ENCODE assay signal across 8 cellular contexts in genomic region chr19:572140-572890, GRCh38. TPM values are rescaled to one million over a fixed set of nuclear protein-coding genes. Genes with fewer than 3 reads are reported as not detected.
A peak's percentile ranks its signal among the peaks of the same experiment; 100 is the strongest.
DNase-seq lines count a peak whose midpoint lies in the region; ATAC-seq and TF ChIP-seq lines count a peak whose summit lies in the region.

BSG (plus strand) TSS chr19:572596; CDS start chr19:572635, 39 bp downstream.

- peaks cover 46% of the 10 kb centered on the region for H3K79me2 ChIP-seq in KMS-11 (ENCODE audit: insufficient read depth, low read depth)

- no peaks in the 10 kb centered on the region for H4K20me1 ChIP-seq in KMS-11 (ENCODE audit: insufficient read depth)

- H3K9ac ChIP-seq in KMS-11, result peak within 1 kb of the TSS; percentile 83

- DNase-seq in DMS153 treated with DMSO at 0.1 percent for 48 hours (lab: John Stamatoyannopoulos, UW; ENCODE audit: unreplicated experiment) (peak; percentile 61), Peyer's patch (peak; percentile 97 to 99 (median 99))
- peak; percentile 97 to 98 for DNase-seq in activated T-cell treated with anti-CD3 and anti-CD28 coated beads, Interleukin-2, amount 50 U/mL, for 48 hours
- peak; percentile 97 to 99 for DNase-seq in stimulated activated CD8-positive, alpha-beta memory T cell treated with anti-CD3 and anti-CD28 coated beads, Interleukin-7, amount 100 ng/mL, for 4 hours (ENCODE audit: low read depth in 2 of 2)

- ATAC-seq in GM21737 (IDR thresholded peaks at IDR 0.05; ENCODE audit: unreplicated experiment) (peak; percentile 65), esophagus mucosa (peak; percentile 87)

- H3K36me3 ChIP-seq in KMS-11 (ENCODE audit: insufficient read depth) (no peaks in the 10 kb centered on the region), Peyer's patch (no peaks in the 10 kb centered on the region), muscle layer of duodenum (ENCODE audit: control insufficient read depth in 1 of 2, insufficient read depth in 2 of 2, low read length in 2 of 2) (no peaks in the 10 kb centered on the region)

- no peaks in the 10 kb centered on the region for H3K27me3 ChIP-seq in KMS-11 (ENCODE audit: insufficient read depth, low read depth)
- H3K27me3 ChIP-seq in Peyer's patch, result no peaks in the 10 kb centered on the region
- H3K27me3 ChIP-seq in muscle layer of duodenum (ENCODE audit: low read depth, low read length), result no peaks in the 10 kb centered on the region

- H3K4me1 ChIP-seq in KMS-11 (ENCODE audit: low read depth, poor library complexity, severe bottlenecking) (peaks cover 11% of the 10 kb centered on the region), Peyer's patch (peaks cover 3 to 42% (median 19%) of the 10 kb centered on the region in 4 donors), muscle layer of duodenum (ENCODE audit: control insufficient read depth in 1 of 2, insufficient read depth in 2 of 2, low read length in 2 of 2) (peaks cover 10 to 33% of the 10 kb centered on the region in 2 donors)

- peak within 1 kb of the TSS; percentile 70; the same call in 1 of the 2 replicates for H2AFZ ChIP-seq in KMS-11 (ENCODE audit: low read depth)

- H3K9me3 ChIP-seq in Peyer's patch, result no peaks in the 10 kb centered on the region
- no peaks in the 10 kb centered on the region for H3K9me3 ChIP-seq in muscle layer of duodenum (ENCODE audit: control insufficient read depth in 1 of 2, low read length in 2 of 2)

- TF ChIP-seq POLR2A in Peyer's patch (IDR thresholded peaks at IDR 0.05), result peak; percentile 93 to 96

- H3K27ac ChIP-seq in KMS-11, result peak within 1 kb of the TSS; percentile 68
- H3K27ac ChIP-seq in Peyer's patch, result peak within 1 kb of the TSS; percentile 82 to 92 (median 88)
- H3K27ac ChIP-seq in muscle layer of duodenum (ENCODE audit: low read length), result peak within 1 kb of the TSS; percentile 80

- H3K4me3 ChIP-seq in KMS-11 (IDR thresholded peaks at IDR 0.05; ENCODE audit: insufficient read depth, low read depth, low read length) (no peak within 1 kb of the TSS), Peyer's patch (peak within 1 kb of the TSS; percentile 90 to 98 (median 92)), muscle layer of duodenum (ENCODE audit: low read depth in 1 of 2, low read length in 2 of 2) (peak within 1 kb of the TSS; percentile 87 to 96)

- peak within 1 kb of the TSS; percentile 83 for H3K4me2 ChIP-seq in KMS-11

- TF ChIP-seq CTCF in KMS-11 (conservative IDR thresholded peaks at IDR 0.05; ENCODE audit: low read depth, low read length) (no peak), Peyer's patch (IDR thresholded peaks at IDR 0.05) (no peak)

RNA-seq across cellular contexts. Expression of gene BSG, which starts in this region (rescaled TPM):
- total RNA-seq in Peyer's patch (100 to 1,000 TPM; 149 to 501 (median 469) TPM), esophagus mucosa (320 TPM)
